In genomic region chr9:4139201-4139600, GRCh38 we compare ENCODE assay signal across 19 cellular contexts.
DNase-seq lines count a peak whose midpoint lies in the region; ATAC-seq, FAIRE-seq and TF ChIP-seq lines count a peak whose summit lies in the region.
"Had no signal": no experiment of that assay in that cellular context is flagged by ENCODE, and none has a peak within 500 bp of the region (broad histone marks: within the 10 kb centered on the region; RNA-seq: fewer than 3 reads in every experiment).

No MANE protein-coding gene starts in this region.

- FAIRE-seq in H54 (lab: Jason Lieb, UNC) (peak; percentile 65), GM12892 (lab: Jason Lieb, UNC) (no peak)
- FAIRE-seq: D721Med, K562 had no signal

- H3K36me3 ChIP-seq in SJSA1, result no peaks in the 10 kb centered on the region
- H3K36me3 ChIP-seq: HAP-1, SJCRH30 had no signal

- no peak overlapping the region for H3K4me3 Mint-ChIP-seq in WTC11
- H3K4me3 Mint-ChIP-seq: CD8-positive, alpha-beta memory T cell had no signal

- H3K4me1 ChIP-seq in SJSA1 (replicated peaks), result peaks cover 52% of the 10 kb centered on the region

- peak overlapping the region; percentile 97; the same call in 1 of the 2 replicates for H3K27ac ChIP-seq in SJSA1
- H3K27ac ChIP-seq: SJCRH30 had no signal

- no peaks in the 10 kb centered on the region for H3K36me3 Mint-ChIP-seq in WTC11
- H3K36me3 Mint-ChIP-seq: CD8-positive, alpha-beta memory T cell had no signal

- POLR2A ChIA-PET in WTC11 (lab: Charles Lee), result no interaction called here

- no peak overlapping the region for H3K27ac Mint-ChIP-seq in WTC11
- H3K27ac Mint-ChIP-seq: CD8-positive, alpha-beta memory T cell had no signal

- no peak for TF ChIP-seq CTCF in WTC11 (IDR thresholded peaks at IDR 0.05)

- no peaks in the 10 kb centered on the region for H3K9me3 Mint-ChIP-seq in WTC11
- H3K9me3 Mint-ChIP-seq: CD8-positive, alpha-beta memory T cell had no signal

- TF ChIP-seq POLR2A in H54 (IDR thresholded peaks at IDR 0.05; ENCODE audit: low read depth, low read length) (no peak), GM12892 (IDR thresholded peaks at IDR 0.05; ENCODE audit: low read depth, low read length) (no peak)

- H3K4me3 ChIP-seq in SJSA1, result no peak overlapping the region
- H3K4me3 ChIP-seq: HAP-1, K562, SJCRH30 had no signal

- DNase-seq in H54 (ENCODE audit: insufficient read length, low spot score) (no peak), SJSA1 (ENCODE audit: low read depth in 1 of 2, low spot score in 2 of 2) (no peak), iris pigment epithelial cell (ENCODE audit: low read depth) (peak; percentile 44), GM12892 (ENCODE audit: insufficient read length) (no peak), SHP77 (lab: John Stamatoyannopoulos, UW) (no peak), superior temporal gyrus (ENCODE audit: extremely low spot score) (no peak), WTC11 (ENCODE audit: low spot score) (no peak)
- DNase-seq: ACHN; C1 segment of cervical spinal cord; CD8-positive, alpha-beta memory T cell; DMS79 treated with DMSO at 0.1 percent for 48 hours; NCI-H1694 treated with DMSO at 0.1 percent for 48 hours; NCI-H2227 treated with DMSO at 0.1 percent for 48 hours; NCI-H510A treated with DMSO at 0.1 percent for 48 hours; NCI-H774; SJCRH30 had no signal

- no peak for ATAC-seq in WTC11
- ATAC-seq: K562 had no signal

- peaks cover 14% of the 10 kb centered on the region for H3K4me1 Mint-ChIP-seq in WTC11
- H3K4me1 Mint-ChIP-seq: CD8-positive, alpha-beta memory T cell had no signal

- H3K9me3 ChIP-seq in SJSA1 (replicated peaks), result no peaks in the 10 kb centered on the region
- H3K9me3 ChIP-seq: HAP-1, SJCRH30 had no signal

- CTCF ChIA-PET in WTC11 (lab: Charles Lee), result interaction anchor here (1.6 kb wide), 1 partner anchor 22 kb away, joined by 5 read pairs; no protein-coding TSS in a partner anchor

- no peaks in the 10 kb centered on the region for H3K27me3 Mint-ChIP-seq in WTC11 (ENCODE audit: low read depth)

- no peaks in the 10 kb centered on the region for H3K27me3 ChIP-seq in SJSA1 (replicated peaks)
- H3K27me3 ChIP-seq: SJCRH30 had no signal

TF ChIP-seq in WTC11, 78 proteins besides CTCF, POLR2A, EP300 and RAD21:
- no peak for TF ChIP-seq GTF2I (CRISPR knock-in tag; conservative IDR thresholded peaks at IDR 0.05)
- TF ChIP-seq FOXJ3 (CRISPR knock-in tag; IDR thresholded peaks at IDR 0.05; ENCODE audit: borderline replicate concordance), result no peak
- no peak for TF ChIP-seq NFYB (CRISPR knock-in tag; conservative IDR thresholded peaks at IDR 0.05; ENCODE audit: low read depth)
- no peak for TF ChIP-seq SMAD3 (CRISPR knock-in tag; IDR thresholded peaks at IDR 0.05; ENCODE audit: borderline replicate concordance)
